Comparison of ENCODE assay signal across 9 cellular contexts in genomic region chr22:39300198-39300830, GRCh38. TPM values are rescaled to one million over a fixed set of nuclear protein-coding genes. Genes with fewer than 3 reads are reported as not detected.
DNase-seq lines count a peak whose midpoint lies in the region; ATAC-seq and TF ChIP-seq lines count a peak whose summit lies in the region.
"Had no signal": no experiment of that assay in that cellular context is flagged by ENCODE, and none has a peak within 500 bp of the region (broad histone marks: within the 10 kb centered on the region; RNA-seq: fewer than 3 reads in every experiment).

No MANE protein-coding gene starts in this region.

- no peaks in the 10 kb centered on the region for H3K36me3 Mint-ChIP-seq in activated CD8-positive, alpha-beta T cell treated with anti-CD3 and anti-CD28 coated beads, Interleukin-2, amount 10 ng/mL, durations not matched to agents 7 days and 5 days (ENCODE audit: low read depth)

- 7 to 25% (median 17%) methylated on average over 13 to 19 of the region's 19 CpGs for WGBS in adrenal gland, 4 donors

- ATAC-seq in left lung: peak; percentile 59
- ATAC-seq in activated CD8-positive, alpha-beta T cell treated with anti-CD3 and anti-CD28 coated beads, Interleukin-2, amount 10 ng/mL, durations not matched to agents 7 days and 5 days: no peak
- ATAC-seq in GM18520 (IDR thresholded peaks at IDR 0.05; ENCODE audit: unreplicated experiment): no peak
- ATAC-seq in HG02571 (IDR thresholded peaks at IDR 0.05; ENCODE audit: unreplicated experiment): no peak

- H3K9me3 ChIP-seq in adrenal gland (replicated peaks in 1 of 3) (no peaks in the 10 kb centered on the region), left lung (no peaks in the 10 kb centered on the region), subcutaneous abdominal adipose tissue (ENCODE audit: control insufficient read depth in 5 of 5, low read length in 5 of 5) (no peaks in the 10 kb centered on the region)

- H3K4me1 ChIP-seq in adrenal gland (replicated peaks in 1 of 2) (peaks cover 0 to 18% of the 10 kb centered on the region in 2 donors), left lung (peaks cover 6 to 45% of the 10 kb centered on the region in 2 donors), subcutaneous abdominal adipose tissue (ENCODE audit: control insufficient read depth in 5 of 5, insufficient read depth in 5 of 5, low read length in 5 of 5) (peaks cover 8 to 60% (median 49%) of the 10 kb centered on the region in 5 donors)

- no peak overlapping the region for H3K27ac Mint-ChIP-seq in activated CD8-positive, alpha-beta T cell treated with anti-CD3 and anti-CD28 coated beads, Interleukin-2, amount 10 ng/mL, durations not matched to agents 7 days and 5 days
- H3K27ac Mint-ChIP-seq: activated naive CD4-positive, alpha-beta T cell treated with anti-CD3 and anti-CD28 coated beads, Interleukin-2, amount 50 U/mL, for 24 hours had no signal

- TF ChIP-seq CTCF in adrenal gland (IDR thresholded peaks at IDR 0.05) (peak in 1 of 6 experiments; percentile 11), left lung (IDR thresholded peaks at IDR 0.05) (no peak)

- H3K36me3 ChIP-seq in adrenal gland (replicated peaks in 1 of 2): no peaks in the 10 kb centered on the region
- no peaks in the 10 kb centered on the region for H3K36me3 ChIP-seq in left lung
- no peaks in the 10 kb centered on the region for H3K36me3 ChIP-seq in subcutaneous abdominal adipose tissue (ENCODE audit: control insufficient read depth in 5 of 5, insufficient read depth in 5 of 5, low read length in 5 of 5)

- H3K4me3 ChIP-seq in adrenal gland (no peak overlapping the region), left lung (no peak overlapping the region), subcutaneous abdominal adipose tissue (ENCODE audit: low read depth in 1 of 5, low read length in 5 of 5) (peak overlapping the region in 4 of 5 donors; percentile 40 to 55 (median 45))

- no peak overlapping the region for H3K4me3 Mint-ChIP-seq in activated CD8-positive, alpha-beta T cell treated with anti-CD3 and anti-CD28 coated beads, Interleukin-2, amount 10 ng/mL, durations not matched to agents 7 days and 5 days
- H3K4me3 Mint-ChIP-seq: activated naive CD4-positive, alpha-beta T cell treated with anti-CD3 and anti-CD28 coated beads, Interleukin-2, amount 50 U/mL, for 24 hours had no signal

- peaks cover 19% of the 10 kb centered on the region for H3K27me3 Mint-ChIP-seq in activated CD8-positive, alpha-beta T cell treated with anti-CD3 and anti-CD28 coated beads, Interleukin-2, amount 10 ng/mL, durations not matched to agents 7 days and 5 days (ENCODE audit: low read depth)

- DNase-seq in HT-29 (ENCODE audit: low spot score) (peak; percentile 28), adrenal gland (peak in 4 of 7 donors; percentile 62 to 80 (median 63)), left lung (peak in 1 of 2 donors; percentile 73), 8988T (no peak)
- DNase-seq in activated CD8-positive, alpha-beta T cell treated with anti-CD3 and anti-CD28 coated beads, Interleukin-2, amount 10 ng/mL, durations not matched to agents 7 days and 5 days: no peak

- no peaks in the 10 kb centered on the region for H3K9me3 Mint-ChIP-seq in activated CD8-positive, alpha-beta T cell treated with anti-CD3 and anti-CD28 coated beads, Interleukin-2, amount 10 ng/mL, durations not matched to agents 7 days and 5 days (ENCODE audit: insufficient read depth)
- H3K9me3 Mint-ChIP-seq: activated naive CD4-positive, alpha-beta T cell treated with anti-CD3 and anti-CD28 coated beads, Interleukin-2, amount 50 U/mL, for 24 hours had no signal

- TF ChIP-seq POLR2A in adrenal gland (IDR thresholded peaks at IDR 0.05): no peak

- peak overlapping the region in 4 of 5 donors; percentile 43 to 83 (median 56) for H3K27ac ChIP-seq in adrenal gland
- peak overlapping the region; percentile 44 to 65 for H3K27ac ChIP-seq in left lung
- H3K27ac ChIP-seq in subcutaneous abdominal adipose tissue (ENCODE audit: low read depth, low read length): peak overlapping the region; percentile 23

- peaks cover 12% of the 10 kb centered on the region for H3K4me1 Mint-ChIP-seq in activated CD8-positive, alpha-beta T cell treated with anti-CD3 and anti-CD28 coated beads, Interleukin-2, amount 10 ng/mL, durations not matched to agents 7 days and 5 days (ENCODE audit: low read depth)

- CTCF ChIA-PET in activated CD8-positive, alpha-beta T cell treated with anti-CD3 and anti-CD28 coated beads, Interleukin-2, amount 10 ng/mL, durations not matched to agents 7 days and 5 days (lab: Charles Lee): interaction anchor here (1.2 kb wide), 1 partner anchor 15 kb away, joined by 3 read pairs; no protein-coding TSS in a partner anchor

- POLR2A ChIA-PET in activated CD8-positive, alpha-beta T cell treated with anti-CD3 and anti-CD28 coated beads, Interleukin-2, amount 10 ng/mL, durations not matched to agents 7 days and 5 days (lab: Charles Lee): interaction anchor here (1.3 kb wide), 1 partner anchor 19 kb away, joined by 4 read pairs; the partner anchor contains the start of gene RPL3

- intact Hi-C loops in adrenal gland (cut with DNase I): no loop called here
- intact Hi-C loops in left lung (cut with DNase I): loop anchor here in 1 of 2 donors (10.0 kb wide), 1 partner anchor 56 kb away; the partner anchor contains the start of gene PDGFB

- H3K27me3 ChIP-seq in adrenal gland: no peaks in the 10 kb centered on the region
- H3K27me3 ChIP-seq in left lung: peaks cover 0 to 34% of the 10 kb centered on the region in 2 donors
- peaks cover 0 to 5% (median 0%) of the 10 kb centered on the region in 5 donors for H3K27me3 ChIP-seq in subcutaneous abdominal adipose tissue (ENCODE audit: control insufficient read depth in 5 of 5, insufficient read depth in 4 of 5, low read length in 5 of 5)

- no peak overlapping the region for H3K9ac ChIP-seq in subcutaneous abdominal adipose tissue (ENCODE audit: low read length in 5 of 5)

RNA-seq across cellular contexts. Expression of gene RPL3, which starts 19.1 kb away (rescaled TPM):
- 2,060 and 2,152 TPM in 2 replicates for total RNA-seq in HT-29 (2014; rRNA removed; shearing (Covaris generic))
- total RNA-seq in adrenal gland: 1,000 to 10,000 TPM; 1,374 to 2,518 (median 1,954) TPM
- polyA plus RNA-seq in adrenal gland: 1,000 to 10,000 TPM; 1,433 to 2,713 (median 2,271) TPM
- 1,000 to 10,000 TPM; 1,506 to 1,575 TPM for total RNA-seq in left lung
- 1,000 to 10,000 TPM; 1,693 to 1,717 TPM for total RNA-seq in activated CD8-positive, alpha-beta T cell treated with anti-CD3 and anti-CD28 coated beads, Interleukin-2, amount 10 ng/mL, durations not matched to agents 7 days and 5 days

RNA-seq across cellular contexts. Expression of gene SYNGR1, which starts 49.5 kb away (rescaled TPM):
- not detected in 2 replicates for total RNA-seq in HT-29 (2014; rRNA removed; shearing (Covaris generic))
- total RNA-seq in adrenal gland: 10 to 100 TPM in 7 of 8 donors, 1 to 10 TPM in 1; 9.3 to 80.0 (median 35.8) TPM
- 10 to 100 TPM in 2 of 3 donors, 1 to 10 TPM in 1; 8.5 to 26.4 (median 18.6) TPM for polyA plus RNA-seq in adrenal gland
- total RNA-seq in left lung: 1 to 10 TPM; 5.5 to 7.2 TPM
- under 1 TPM; 0.24 to 0.37 TPM for total RNA-seq in activated CD8-positive, alpha-beta T cell treated with anti-CD3 and anti-CD28 coated beads, Interleukin-2, amount 10 ng/mL, durations not matched to agents 7 days and 5 days

RNA-seq across cellular contexts. Expression of gene PDGFB, which starts 55.5 kb away (rescaled TPM):
- total RNA-seq in HT-29 (2014; rRNA removed; shearing (Covaris generic)): 12.4 and 16.6 TPM in 2 replicates
- 10 to 100 TPM in 1 of 8 donors, 1 to 10 TPM in 7; 2.5 to 10.9 (median 6.8) TPM for total RNA-seq in adrenal gland
- 1 to 10 TPM; 4.0 to 8.7 (median 6.0) TPM for polyA plus RNA-seq in adrenal gland
- total RNA-seq in left lung: 10 to 100 TPM; 21.9 to 28.2 TPM
- under 1 TPM; 0.18 to 0.34 TPM for total RNA-seq in activated CD8-positive, alpha-beta T cell treated with anti-CD3 and anti-CD28 coated beads, Interleukin-2, amount 10 ng/mL, durations not matched to agents 7 days and 5 days

Comparison
In these comparisons a context has a peak if more than half of its experiments do, and no peak if none do; other contexts are left out.
1. DNase-seq: peak in HT-29 (single experiment) and adrenal gland (4 of 7); none in activated CD8-positive, alpha-beta T cell treated with anti-CD3 and anti-CD28 coated beads, Interleukin-2, amount 10 ng/mL, durations not matched to agents 7 days and 5 days (single experiment) and 8988T (single experiment).
2. H3K4me3 ChIP-seq: peak in subcutaneous abdominal adipose tissue (4 of 5); none in adrenal gland (0 of 4) and left lung (0 of 2).
3. Peak in every context shown above with its lines, with median percentiles within 50 percentile points of each other: H3K27ac ChIP-seq.